In the genomic region with DNA sequence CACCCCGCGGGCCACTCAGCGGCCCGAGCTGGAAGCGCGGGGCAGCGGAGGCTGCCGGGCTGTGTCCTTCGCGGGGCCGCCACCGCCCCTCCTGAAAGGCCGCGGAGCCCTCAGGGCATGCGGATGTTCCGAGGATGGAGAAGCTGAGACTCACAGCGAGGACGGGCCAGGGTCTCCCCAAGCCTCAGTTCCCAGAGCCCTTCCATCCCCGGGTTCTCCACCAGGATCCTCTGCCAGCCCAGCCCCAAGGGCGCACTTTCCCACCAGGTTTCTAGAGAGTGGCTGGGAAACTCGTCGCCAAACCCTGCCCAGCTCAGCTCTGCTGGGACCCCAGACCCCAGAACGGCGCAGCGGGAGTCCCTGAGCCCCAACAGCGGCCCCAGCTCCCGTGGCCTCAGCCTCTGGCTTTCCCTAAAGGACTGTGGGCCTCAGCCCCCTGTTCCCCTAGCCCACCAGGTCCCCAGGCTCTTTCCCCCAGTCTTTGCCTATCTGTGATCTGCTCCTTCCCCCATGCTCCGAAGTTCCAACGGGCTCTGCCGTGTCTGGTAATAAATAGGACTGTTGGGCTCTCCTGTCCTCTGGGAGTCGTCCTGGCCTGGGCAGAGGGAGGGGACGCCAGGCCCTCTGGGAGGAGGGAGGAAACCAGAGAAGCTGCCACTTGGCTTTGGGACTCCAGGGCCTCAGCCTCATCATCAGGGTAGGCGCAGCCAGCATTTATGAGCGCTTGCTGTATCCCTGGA, we compare ENCODE assay signal across 17 cellular contexts. TPM values are rescaled to one million over a fixed set of nuclear protein-coding genes. Genes with fewer than 3 reads are reported as not detected.
DNase-seq lines count a peak whose midpoint lies in the region; ATAC-seq, FAIRE-seq and TF ChIP-seq lines count a peak whose summit lies in the region.
"Had no signal": no experiment of that assay in that cellular context is flagged by ENCODE, and none has a peak within 500 bp of the region (broad histone marks: within the 10 kb centered on the region; RNA-seq: fewer than 3 reads in every experiment).

No MANE protein-coding gene starts in this region.

- H3K27me3 ChIP-seq in endothelial cell of umbilical vein (ENCODE audit: control insufficient read depth in 2 of 2, insufficient read depth in 2 of 2, low read length in 2 of 2) (peaks cover 20 to 31% of the 10 kb centered on the region in 2 experiments), neuron (ENCODE audit: insufficient read depth, low read length) (peaks cover 12% of the 10 kb centered on the region)

- H3K27ac ChIP-seq in endothelial cell of umbilical vein (ENCODE audit: insufficient read depth, low read depth, low read length): no peak overlapping the region
- H3K27ac ChIP-seq: 22Rv1, sigmoid colon, SJSA1 had no signal

- no peak for TF ChIP-seq CTCF in endothelial cell of umbilical vein (IDR thresholded peaks at IDR 0.05; ENCODE audit: extremely low read depth in 1 of 2, insufficient read depth in 1 of 2, low read depth in 1 of 2, low read length in 2 of 2)

- H3K9me3 Mint-ChIP-seq in activated T-helper 1 cell treated with anti-CD3 and anti-CD28 coated beads, Interleukin-12 subunit alpha, Interleukin-12 subunit beta, Interleukin-2, Interleukin-4 antibody, amounts not matched to agents 30 ng/mL and 10 ng/mL and 1 ng/mL, durations not matched to agents 14 hours and 24 hours and 36 hours: no peaks in the 10 kb centered on the region
- H3K9me3 Mint-ChIP-seq: activated naive CD8-positive, alpha-beta T cell treated with anti-CD3 and anti-CD28 coated beads, Interleukin-2, amount 50 U/mL, for 24 hours; memory B cell had no signal

- H3K27me3 Mint-ChIP-seq in activated T-helper 1 cell treated with anti-CD3 and anti-CD28 coated beads, Interleukin-12 subunit alpha, Interleukin-12 subunit beta, Interleukin-2, Interleukin-4 antibody, amounts not matched to agents 30 ng/mL and 10 ng/mL and 1 ng/mL, durations not matched to agents 14 hours and 24 hours and 36 hours (ENCODE audit: insufficient read depth): peaks cover 10% of the 10 kb centered on the region

- H3K36me3 Mint-ChIP-seq in activated T-helper 1 cell treated with anti-CD3 and anti-CD28 coated beads, Interleukin-12 subunit alpha, Interleukin-12 subunit beta, Interleukin-2, Interleukin-4 antibody, amounts not matched to agents 30 ng/mL and 10 ng/mL and 1 ng/mL, durations not matched to agents 14 hours and 24 hours and 36 hours (ENCODE audit: low read depth): no peaks in the 10 kb centered on the region
- H3K36me3 Mint-ChIP-seq: memory B cell had no signal

- intact Hi-C loops in endothelial cell of umbilical vein (cut with micrococcal nuclease): no loop called here
- intact Hi-C loops in activated T-helper 1 cell treated with anti-CD3 and anti-CD28 coated beads, Interleukin-12 subunit alpha, Interleukin-12 subunit beta, Interleukin-2, Interleukin-4 antibody, amounts not matched to agents 30 ng/mL and 10 ng/mL and 1 ng/mL, durations not matched to agents 14 hours and 24 hours and 36 hours (cut with micrococcal nuclease): no loop called here

- no peak overlapping the region for H3K27ac Mint-ChIP-seq in activated T-helper 1 cell treated with anti-CD3 and anti-CD28 coated beads, Interleukin-12 subunit alpha, Interleukin-12 subunit beta, Interleukin-2, Interleukin-4 antibody, amounts not matched to agents 30 ng/mL and 10 ng/mL and 1 ng/mL, durations not matched to agents 14 hours and 24 hours and 36 hours
- H3K27ac Mint-ChIP-seq: activated naive CD8-positive, alpha-beta T cell treated with anti-CD3 and anti-CD28 coated beads, Interleukin-2, amount 50 U/mL, for 24 hours; memory B cell had no signal

- BruUV-seq in endothelial cell of umbilical vein (replicated peaks; lab: Mats Ljungman, UMichigan): no TSS peak

- no peaks in the 10 kb centered on the region for H4K20me1 ChIP-seq in endothelial cell of umbilical vein (replicated peaks; ENCODE audit: control insufficient read depth, extremely low read depth, insufficient read depth, low read length)

- H3K4me3 Mint-ChIP-seq in activated T-helper 1 cell treated with anti-CD3 and anti-CD28 coated beads, Interleukin-12 subunit alpha, Interleukin-12 subunit beta, Interleukin-2, Interleukin-4 antibody, amounts not matched to agents 30 ng/mL and 10 ng/mL and 1 ng/mL, durations not matched to agents 14 hours and 24 hours and 36 hours: no peak overlapping the region
- H3K4me3 Mint-ChIP-seq: activated naive CD8-positive, alpha-beta T cell treated with anti-CD3 and anti-CD28 coated beads, Interleukin-2, amount 50 U/mL, for 24 hours; memory B cell had no signal

- H3K4me3 ChIP-seq in endothelial cell of umbilical vein (replicated peaks in 1 of 3; ENCODE audit: insufficient read depth in 1 of 3, low read depth in 1 of 3, low read length in 3 of 3): no peak overlapping the region
- H3K4me3 ChIP-seq in neuron (ENCODE audit: low read length): peak overlapping the region; percentile 42
- H3K4me3 ChIP-seq: SJSA1 had no signal

- no peaks in the 10 kb centered on the region for H3K4me1 ChIP-seq in endothelial cell of umbilical vein (ENCODE audit: control insufficient read depth, extremely low read depth, insufficient read depth, low read length)
- peaks cover 22% of the 10 kb centered on the region for H3K4me1 ChIP-seq in neuron (ENCODE audit: insufficient read depth, low read length)

- no peaks in the 10 kb centered on the region for H3K4me1 Mint-ChIP-seq in activated T-helper 1 cell treated with anti-CD3 and anti-CD28 coated beads, Interleukin-12 subunit alpha, Interleukin-12 subunit beta, Interleukin-2, Interleukin-4 antibody, amounts not matched to agents 30 ng/mL and 10 ng/mL and 1 ng/mL, durations not matched to agents 14 hours and 24 hours and 36 hours (ENCODE audit: low read depth)
- H3K4me1 Mint-ChIP-seq: activated naive CD8-positive, alpha-beta T cell treated with anti-CD3 and anti-CD28 coated beads, Interleukin-2, amount 50 U/mL, for 24 hours had no signal

- no peaks in the 10 kb centered on the region for H3K9me3 ChIP-seq in endothelial cell of umbilical vein (replicated peaks; ENCODE audit: control insufficient read depth, insufficient read depth, low read length)
- H3K9me3 ChIP-seq in neuron (ENCODE audit: low read length): peaks cover 2% of the 10 kb centered on the region
- H3K9me3 ChIP-seq: sigmoid colon, SJSA1 had no signal

- POLR2A ChIA-PET in endothelial cell of umbilical vein (lab: Charles Lee): no interaction called here

- H3K4me2 ChIP-seq in endothelial cell of umbilical vein (ENCODE audit: insufficient read depth, low read length): no peak overlapping the region

- FAIRE-seq in endothelial cell of umbilical vein (lab: Jason Lieb, UNC): no peak
- FAIRE-seq: GM12891 had no signal

- no peaks in the 10 kb centered on the region for H3K9me1 ChIP-seq in endothelial cell of umbilical vein (replicated peaks; ENCODE audit: control insufficient read depth, extremely low read depth, insufficient read depth, low read length)

- CTCF ChIA-PET in endothelial cell of umbilical vein (lab: Charles Lee): interaction anchor here (0.6 to 1.5 kb wide), 3 partner anchors 9 to 45 kb away, joined by 3 to 4 read pairs (median 3); no protein-coding TSS in a partner anchor

- DNase-seq in DMS 273 (lab: John Stamatoyannopoulos, UW; ENCODE audit: unreplicated experiment) (peak; percentile 55), DMS 273 treated with DMSO at 0.1 percent for 48 hours (lab: John Stamatoyannopoulos, UW) (no peak), NCI-H1436 (lab: John Stamatoyannopoulos, UW) (peak; percentile 65), endothelial cell of umbilical vein (ENCODE audit: low read depth, low spot score) (no peak)
- DNase-seq in stimulated activated naive CD4-positive, alpha-beta T cell treated with Interleukin-2 at 50 U/mL for 16 hours (lab: John Stamatoyannopoulos, UW): no peak
- no peak for DNase-seq in activated T-helper 1 cell treated with anti-CD3 and anti-CD28 coated beads, Interleukin-12 subunit alpha, Interleukin-12 subunit beta, Interleukin-2, Interleukin-4 antibody, amounts not matched to agents 30 ng/mL and 10 ng/mL and 1 ng/mL, durations not matched to agents 14 hours and 24 hours and 36 hours (ENCODE audit: low spot score)
- DNase-seq: activated naive CD8-positive, alpha-beta T cell treated with anti-CD3 and anti-CD28 coated beads, Interleukin-2, amount 50 U/mL, for 24 hours; effector CD8-positive, alpha-beta T cell; Karpas-422; NCI-H524 treated with DMSO at 0.1 percent for 48 hours; sigmoid colon had no signal

- H2AFZ ChIP-seq in endothelial cell of umbilical vein (ENCODE audit: low read depth, low read length): no peak overlapping the region
- peak overlapping the region; percentile 83 for H2AFZ ChIP-seq in neuron (ENCODE audit: low read depth, low read length)

- no peaks in the 10 kb centered on the region for H3K36me3 ChIP-seq in endothelial cell of umbilical vein (ENCODE audit: control insufficient read depth in 2 of 2, extremely low read depth in 1 of 2, insufficient read depth in 2 of 2, low read length in 2 of 2)
- no peaks in the 10 kb centered on the region for H3K36me3 ChIP-seq in neuron (ENCODE audit: insufficient read depth, low read length)
- H3K36me3 ChIP-seq: sigmoid colon, SJSA1 had no signal

- no peaks in the 10 kb centered on the region for H3K79me2 ChIP-seq in endothelial cell of umbilical vein (ENCODE audit: control insufficient read depth, insufficient read depth, low read length)

- dilution Hi-C loops in endothelial cell of umbilical vein (cut with MboI; ENCODE audit: extremely low pct_ligation_motif_present, low sequenced_read_pairs): no loop called here

- TF ChIP-seq POLR2A in endothelial cell of umbilical vein (IDR thresholded peaks at IDR 0.05; ENCODE audit: low read depth, low read length): no peak

- ATAC-seq in activated CD4-positive, CD25-positive, alpha-beta regulatory T cell treated with anti-CD3 and anti-CD28 coated beads, Interleukin-2, amount 50 U/mL, for 24 hours: no peak
- ATAC-seq: activated naive CD8-positive, alpha-beta T cell treated with anti-CD3 and anti-CD28 coated beads, Interleukin-2, amount 50 U/mL, for 24 hours had no signal

- no peak overlapping the region for H3K9ac ChIP-seq in endothelial cell of umbilical vein (replicated peaks; ENCODE audit: extremely low read depth, insufficient read depth, low read length)

RNA-seq across cellular contexts. Expression of gene ADGRD2, which starts 27.9 kb away (rescaled TPM):
- total RNA-seq in endothelial cell of umbilical vein: not detected in 2 replicates
- not detected in 2 replicates for polyA plus RNA-seq in endothelial cell of umbilical vein
- polyA plus RNA-seq in endothelial cell of umbilical vein (2011; cell fraction: cytosol; rRNA removed): not detected in 2 replicates
- polyA plus RNA-seq in endothelial cell of umbilical vein (2011; cell fraction: nucleus; rRNA removed): not detected in 2 replicates
- not detected in 2 replicates for polyA plus RNA-seq in endothelial cell of umbilical vein (2012)
- not detected in 2 replicates for polyA minus RNA-seq in endothelial cell of umbilical vein
- polyA minus RNA-seq in endothelial cell of umbilical vein (2011; cell fraction: cytosol; rRNA and poly(A)+ RNA removed): not detected
- polyA minus RNA-seq in endothelial cell of umbilical vein (2011; cell fraction: nucleus; rRNA and poly(A)+ RNA removed): not detected in 2 replicates
- not detected in 2 replicates for total RNA-seq in activated T-helper 1 cell treated with anti-CD3 and anti-CD28 coated beads, Interleukin-12 subunit alpha, Interleukin-12 subunit beta, Interleukin-2, Interleukin-4 antibody, amounts not matched to agents 30 ng/mL and 10 ng/mL and 1 ng/mL, durations not matched to agents 14 hours and 24 hours and 36 hours
- total RNA-seq: sigmoid colon, SJSA1 had no signal
- polyA plus RNA-seq: sigmoid colon had no signal

RNA-seq across cellular contexts. Expression of gene NR5A1, which starts 29.0 kb away (rescaled TPM):
- total RNA-seq in endothelial cell of umbilical vein: not detected in 2 replicates
- polyA plus RNA-seq in endothelial cell of umbilical vein: not detected in 2 replicates
- polyA plus RNA-seq in endothelial cell of umbilical vein (2011; cell fraction: cytosol; rRNA removed): not detected in 2 replicates
- polyA plus RNA-seq in endothelial cell of umbilical vein (2011; cell fraction: nucleus; rRNA removed): not detected in 2 replicates
- polyA plus RNA-seq in endothelial cell of umbilical vein (2012): not detected in 2 replicates
- not detected in 2 replicates for polyA minus RNA-seq in endothelial cell of umbilical vein
- polyA minus RNA-seq in endothelial cell of umbilical vein (2011; cell fraction: cytosol; rRNA and poly(A)+ RNA removed): not detected
- not detected in 2 replicates for polyA minus RNA-seq in endothelial cell of umbilical vein (2011; cell fraction: nucleus; rRNA and poly(A)+ RNA removed)
- not detected in 2 replicates for total RNA-seq in activated T-helper 1 cell treated with anti-CD3 and anti-CD28 coated beads, Interleukin-12 subunit alpha, Interleukin-12 subunit beta, Interleukin-2, Interleukin-4 antibody, amounts not matched to agents 30 ng/mL and 10 ng/mL and 1 ng/mL, durations not matched to agents 14 hours and 24 hours and 36 hours
- total RNA-seq: sigmoid colon, SJSA1 had no signal

Comparison
In these comparisons a context has a peak if more than half of its experiments do, and no peak if none do; other contexts are left out.
1. DNase-seq: peak in DMS 273 (single experiment) and NCI-H1436 (single experiment); none in DMS 273 treated with DMSO at 0.1 percent for 48 hours (single experiment), endothelial cell of umbilical vein (single experiment), stimulated activated naive CD4-positive, alpha-beta T cell treated with Interleukin-2 at 50 U/mL for 16 hours (single experiment) and activated T-helper 1 cell treated with anti-CD3 and anti-CD28 coated beads, Interleukin-12 subunit alpha, Interleukin-12 subunit beta, Interleukin-2, Interleukin-4 antibody, amounts not matched to agents 30 ng/mL and 10 ng/mL and 1 ng/mL, durations not matched to agents 14 hours and 24 hours and 36 hours (single experiment).